ENCODE assay signal across 19 cellular contexts in the genomic region with DNA sequence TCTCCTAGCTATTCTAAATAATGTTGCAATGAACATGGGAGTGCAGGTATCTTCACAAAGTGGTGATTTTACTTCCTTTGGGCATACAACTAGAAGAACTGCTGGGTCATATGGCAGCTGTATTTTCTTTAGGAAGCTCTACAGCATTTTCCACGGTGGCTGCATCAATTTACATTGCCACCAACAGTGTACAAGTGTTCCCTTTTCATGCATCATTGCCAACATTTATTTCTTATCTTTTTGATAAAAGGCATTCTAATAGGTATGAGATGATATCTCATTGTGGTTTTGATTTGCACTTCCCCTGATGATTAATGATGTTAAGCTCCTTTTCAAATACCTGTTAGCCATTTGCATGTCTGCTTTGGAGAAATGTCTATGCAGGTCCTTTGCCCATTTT. TPM values are rescaled to one million over a fixed set of nuclear protein-coding genes. Genes with fewer than 3 reads are reported as not detected.
DNase-seq lines count a peak whose midpoint lies in the region; ATAC-seq and TF ChIP-seq lines count a peak whose summit lies in the region.
"Had no signal": no experiment of that assay in that cellular context is flagged by ENCODE, and none has a peak within 500 bp of the region (broad histone marks: within the 10 kb centered on the region; RNA-seq: fewer than 3 reads in every experiment).

No MANE protein-coding gene starts in this region.

- TF ChIP-seq CTCF in PC-9 (conservative IDR thresholded peaks at IDR 0.05) = no peak

- no peaks in the 10 kb centered on the region for H3K27me3 ChIP-seq in PC-9 (ENCODE audit: insufficient read depth, low read depth)

- peak; percentile 6 for DNase-seq in NCI-H2107 treated with DMSO at 0.1 percent for 48 hours (lab: John Stamatoyannopoulos, UW; ENCODE audit: unreplicated experiment)
- DNase-seq in NCI-H2107 (lab: John Stamatoyannopoulos, UW) = no peak
- DNase-seq in HEK293T (ENCODE audit: extremely low spot score) = no peak
- DNase-seq in PC-9 = peak; percentile 21 to 78
- DNase-seq in HUDEP-2 (lab: John Stamatoyannopoulos, UW; ENCODE audit: unreplicated experiment in 76 of 76) = no peak
- DNase-seq in T-helper 1 cell = no peak
- DNase-seq: DMS53, EL, GDM1, NCI-H1092, NCI-H1417 treated with DMSO at 0.1 percent for 48 hours, NCI-H187 treated with DMSO at 0.1 percent for 48 hours, NCI-H526 treated with DMSO at 0.1 percent for 48 hours, SHP77 treated with DMSO at 0.1 percent for 48 hours had no signal

- H4K20me1 ChIP-seq in PC-9 (ENCODE audit: insufficient read depth) = no peaks in the 10 kb centered on the region

- H3K4me2 ChIP-seq in PC-9 = no peak overlapping the region
- H3K4me2 ChIP-seq: KMS-11 had no signal

- intact Hi-C loops in PC-9 (cut with micrococcal nuclease; ENCODE audit: unreplicated experiment) = no loop called here

- ATAC-seq in GM21529 (IDR thresholded peaks at IDR 0.05; ENCODE audit: unreplicated experiment) = no peak

- peaks cover 46% of the 10 kb centered on the region for H3F3A ChIP-seq in PC-9 (ENCODE audit: insufficient read depth, low read depth)

- POLR2A ChIA-PET in HEK293T (lab: Yijun Ruan, JAX) = no interaction called here
- POLR2A ChIA-PET in PC-9 (lab: Charles Lee; ENCODE audit: unreplicated experiment) = interaction anchor here (0.6 to 1.0 kb wide), 5 partner anchors 14 to 98 kb away, joined by 3 to 9 read pairs (median 8); no protein-coding TSS in a partner anchor

- BruUV-seq in PC-9 (replicated peaks; lab: Mats Ljungman, UMichigan) = no TSS peak

- no peaks in the 10 kb centered on the region for H3K9me3 ChIP-seq in PC-9 (ENCODE audit: insufficient read depth, low read depth)

- no peak overlapping the region for H3K4me3 ChIP-seq in PC-9
- H3K4me3 ChIP-seq: SK-N-MC had no signal

- peaks cover 19% of the 10 kb centered on the region for H3K36me3 ChIP-seq in PC-9 (ENCODE audit: low read depth)

- CTCF ChIA-PET in HEK293T (lab: Yijun Ruan, JAX) (interaction anchor here (0.6 kb wide), 1 partner anchor 375 kb away, joined by 3 read pairs; no protein-coding TSS in a partner anchor), PC-9 (lab: Charles Lee) (interaction anchor here (1.0 kb wide), 1 partner anchor 99 kb away, joined by 3 read pairs; no protein-coding TSS in a partner anchor)

- no peak overlapping the region for H2AFZ ChIP-seq in PC-9

- H3K9me2 ChIP-seq in PC-9 (ENCODE audit: insufficient read depth) = no peaks in the 10 kb centered on the region

- H3K79me2 ChIP-seq in PC-9 (ENCODE audit: low read depth) = peaks cover 22% of the 10 kb centered on the region

- H3K27ac ChIP-seq in PC-9 = no peak overlapping the region
- H3K27ac ChIP-seq: 22Rv1, KMS-11, RWPE1, SK-N-MC had no signal

- H3K4me1 ChIP-seq in PC-9 (replicated peaks; ENCODE audit: insufficient read depth) = peaks cover 20% of the 10 kb centered on the region

TF ChIP-seq in HEK293T, 16 proteins besides CTCF, POLR2A, EP300 and RAD21:
- TF ChIP-seq NFRKB (IDR thresholded peaks at IDR 0.05) (no peak), PKNOX1 (IDR thresholded peaks at IDR 0.05) (0 out of 2 replicates have a peak, but pooled peaks have one; percentile 3), TARDBP (IDR thresholded peaks at IDR 0.05) (no peak), L3MBTL2 (conservative IDR thresholded peaks at IDR 0.05) (no peak), HDGF (IDR thresholded peaks at IDR 0.05; ENCODE audit: borderline replicate concordance) (no peak)

RNA-seq across cellular contexts. Expression of gene NT5C2, which starts 52.6 kb away (rescaled TPM):
- total RNA-seq in PC-9 (2021) = 47.1 and 67.9 TPM in 2 replicates

Comparison
In these comparisons a context has a peak if more than half of its experiments do, and no peak if none do; other contexts are left out.
1. DNase-seq: peak in NCI-H2107 treated with DMSO at 0.1 percent for 48 hours (single experiment) and PC-9 (2 of 2); none in NCI-H2107 (single experiment), HEK293T (single experiment), HUDEP-2 (0 of 76) and T-helper 1 cell (0 of 5).